ENCODE assay signal across 8 cellular contexts in genomic region chr4:109433281-109434006, GRCh38. TPM values are rescaled to one million over a fixed set of nuclear protein-coding genes. Genes with fewer than 3 reads are reported as not detected.
DNase-seq lines count a peak whose midpoint lies in the region; ATAC-seq and TF ChIP-seq lines count a peak whose summit lies in the region.

TSS of gene SEC24B (plus strand) at chr4:109433815. CDS start at chr4:109433870, 55 bp downstream.

- CTCF ChIA-PET in mammary epithelial cell (lab: Charles Lee; ENCODE audit: low non-redundant PET) = interaction anchor here (0.6 to 0.7 kb wide), 7 partner anchors 52 to 868 kb away, joined by 3 to 5 read pairs (median 4); no protein-coding TSS in a partner anchor

- dilution Hi-C loops in mammary epithelial cell (cut with HindIII; ENCODE audit: low sequenced_read_pairs) = loop anchor here (5.0 to 10.0 kb wide), 2 partner anchors 84 to 551 kb away; no protein-coding TSS in a partner anchor

- DNase-seq in A172 (ENCODE audit: low spot score) = peak; percentile 76
- DNase-seq in NCI-H2107 treated with DMSO at 0.1 percent for 48 hours (lab: John Stamatoyannopoulos, UW; ENCODE audit: unreplicated experiment) = peak; percentile 4
- DNase-seq in WERI-Rb-1 = peak; percentile 89
- peak; percentile 81 for DNase-seq in mammary epithelial cell
- peak; percentile 80 for DNase-seq in inferior parietal cortex (ENCODE audit: extremely low spot score)
- DNase-seq in stimulated activated CD4-positive, alpha-beta T cell treated with anti-CD3 and anti-CD28 coated beads, Interleukin-12 subunit alpha, Interleukin-12 subunit beta, amount 100 ng/mL, for 4 hours = peak; percentile 83

- peaks cover 19% of the 10 kb centered on the region for H3K4me1 ChIP-seq in mammary epithelial cell (ENCODE audit: insufficient read depth, low read length)

- H2AFZ ChIP-seq in mammary epithelial cell (ENCODE audit: low read depth, low read length) = peak within 1 kb of the TSS; percentile 98

- H3K27me3 ChIP-seq in WERI-Rb-1 (ENCODE audit: insufficient read depth, low read depth, severe bottlenecking) = no peaks in the 10 kb centered on the region
- H3K27me3 ChIP-seq in mammary epithelial cell (ENCODE audit: insufficient read depth, low read length) = no peaks in the 10 kb centered on the region

- peak within 1 kb of the TSS; percentile 84 for H3K9ac ChIP-seq in mammary epithelial cell (ENCODE audit: insufficient read depth, low read length)

- H3K9me3 ChIP-seq in WERI-Rb-1 (ENCODE audit: severe bottlenecking) (no peaks in the 10 kb centered on the region), mammary epithelial cell (replicated peaks; ENCODE audit: insufficient read depth, low read length) (no peaks in the 10 kb centered on the region)

- H3K4me3 ChIP-seq in WERI-Rb-1 (ENCODE audit: low read depth, low read length) (peak within 1 kb of the TSS; percentile 94), mammary epithelial cell (replicated peaks in 1 of 3; ENCODE audit: insufficient read depth in 1 of 3, low read depth in 2 of 3, low read length in 3 of 3) (peak within 1 kb of the TSS; percentile 79 to 94 (median 86))

- peaks cover 67% of the 10 kb centered on the region for H3K79me2 ChIP-seq in mammary epithelial cell (ENCODE audit: insufficient read depth, low read length)

- in situ Hi-C loops in mammary epithelial cell (cut with MboI; ENCODE audit: low sequenced_read_pairs in 2 of 2) = loop anchor here (10.0 to 25.0 kb wide), 3 partner anchors 279 to 1079 kb away; partner anchors contain the start of gene CASP6 (in 1 of the 2)

- no peaks in the 10 kb centered on the region; the same call in 1 of the 2 replicates for H3K36me3 ChIP-seq in WERI-Rb-1
- no peaks in the 10 kb centered on the region for H3K36me3 ChIP-seq in mammary epithelial cell (ENCODE audit: insufficient read depth, low read length)

- peak within 1 kb of the TSS; percentile 85 for H3K27ac ChIP-seq in WERI-Rb-1
- H3K27ac ChIP-seq in mammary epithelial cell (ENCODE audit: insufficient read depth, low read depth, low read length) = peak within 1 kb of the TSS; percentile 86

- H4K20me1 ChIP-seq in mammary epithelial cell (ENCODE audit: insufficient read depth, low read length) = peaks cover 7% of the 10 kb centered on the region

- no TSS peak for BruUV-seq in mammary epithelial cell (replicated peaks; lab: Mats Ljungman, UMichigan)

- H3K4me2 ChIP-seq in mammary epithelial cell (ENCODE audit: insufficient read depth, low read depth, low read length) = peak within 1 kb of the TSS; percentile 91

- WGBS in mammary epithelial cell (ENCODE audit: low coverage, missing lambda C conversion rate) = 2% methylated on average over 26 of the region's 87 CpGs

- intact Hi-C loops in mammary epithelial cell (cut with micrococcal nuclease) = loop anchor here (1.0 to 2.0 kb wide), 4 partner anchors 8 to 219 kb away; partner anchors contain the start of gene MCUB

- TF ChIP-seq CTCF in WERI-Rb-1 (IDR thresholded peaks at IDR 0.05; ENCODE audit: low read depth, low read length) = peak; percentile 92
- TF ChIP-seq CTCF in mammary epithelial cell (conservative IDR thresholded peaks at IDR 0.05 in 1 of 2, IDR thresholded peaks at IDR 0.05 in 1 of 2; ENCODE audit: extremely low read depth in 1 of 2, insufficient read depth in 1 of 2, low read depth in 1 of 2, low read length in 2 of 2) = peak; percentile 53 to 59

- peak; percentile 79 for ATAC-seq in GM18519 (IDR thresholded peaks at IDR 0.05; ENCODE audit: low FRiP score, unreplicated experiment)
- ATAC-seq in HG03045 (IDR thresholded peaks at IDR 0.05; ENCODE audit: unreplicated experiment) = peak; percentile 94

RNA-seq across cellular contexts. Expression of gene SEC24B, which starts in this region (rescaled TPM):
- 14.1 and 16.7 TPM in 2 replicates for total RNA-seq in A172 (2014; rRNA removed; shearing (Covaris generic))
- 10 to 100 TPM; 22.0 to 34.7 TPM for total RNA-seq in mammary epithelial cell
- polyA plus RNA-seq in mammary epithelial cell = 44.8 TPM
- polyA minus RNA-seq in mammary epithelial cell = 63.1 TPM

Comparison
In these comparisons a context has a peak if more than half of its experiments do, and no peak if none do; other contexts are left out.
1. Peak in every context shown above with its lines: DNase-seq, ATAC-seq, H3K4me3 ChIP-seq and H3K27ac ChIP-seq.
2. DNase-seq: peak in every context shown above with its lines; median percentile 89 in WERI-Rb-1; 83 in stimulated activated CD4-positive, alpha-beta T cell treated with anti-CD3 and anti-CD28 coated beads, Interleukin-12 subunit alpha, Interleukin-12 subunit beta, amount 100 ng/mL, for 4 hours; 81 in mammary epithelial cell; 80 in inferior parietal cortex; 76 in A172; 4 in NCI-H2107 treated with DMSO at 0.1 percent for 48 hours.